In genomic region chr7:47572939-47573757, GRCh38 we compare ENCODE assay signal across 11 cellular contexts. TPM values are rescaled to one million over a fixed set of nuclear protein-coding genes. Genes with fewer than 3 reads are reported as not detected.
DNase-seq lines count a peak whose midpoint lies in the region; TF ChIP-seq lines count a peak whose summit lies in the region.
"Had no signal": no experiment of that assay in that cellular context is flagged by ENCODE, and none has a peak within 500 bp of the region (broad histone marks: within the 10 kb centered on the region; RNA-seq: fewer than 3 reads in every experiment).

No MANE protein-coding gene starts in this region.

- peak overlapping the region; percentile 32 for H3K4me2 ChIP-seq in mammary epithelial cell (ENCODE audit: insufficient read depth, low read depth, low read length)
- no peak overlapping the region for H3K4me2 ChIP-seq in mesenchymal stem cell (ENCODE audit: low read length, poor library complexity, severe bottlenecking)

- peak overlapping the region; percentile 99 for H2BK120ac ChIP-seq in mesenchymal stem cell (ENCODE audit: low read depth, low read length)

- peak overlapping the region; percentile 82 to 87 for H3K18ac ChIP-seq in mesenchymal stem cell (ENCODE audit: low read depth in 1 of 2, low read length in 2 of 2)

- H3K79me1 ChIP-seq in mesenchymal stem cell (replicated peaks; ENCODE audit: low read length, poor library complexity, severe bottlenecking), result peaks cover 17% of the 10 kb centered on the region

- dilution Hi-C loops in mammary epithelial cell (cut with HindIII; ENCODE audit: low sequenced_read_pairs), result no loop called here

- H3K23ac ChIP-seq in mesenchymal stem cell (ENCODE audit: low read length in 2 of 2), result no peak overlapping the region

- peak overlapping the region; percentile 89 for H4K8ac ChIP-seq in mesenchymal stem cell (ENCODE audit: low read length)

- H3K4me1 ChIP-seq in mammary epithelial cell (ENCODE audit: insufficient read depth, low read length) (peaks cover 60% of the 10 kb centered on the region), mesenchymal stem cell (ENCODE audit: control insufficient read depth, insufficient read depth, low read depth, low read length) (peaks cover 42% of the 10 kb centered on the region), subcutaneous abdominal adipose tissue (ENCODE audit: control insufficient read depth in 5 of 5, insufficient read depth in 5 of 5, low read length in 5 of 5) (peaks cover 41 to 91% (median 84%) of the 10 kb centered on the region in 5 donors)

- peak overlapping the region; percentile 70 for H2BK15ac ChIP-seq in mesenchymal stem cell (ENCODE audit: low read depth, poor library complexity, severe bottlenecking)

- H3K4me3 Mint-ChIP-seq in IgD-negative memory B cell, result peak overlapping the region in 1 of 4 donors; percentile 54

- peak overlapping the region; percentile 27 to 64 for H3K4ac ChIP-seq in mesenchymal stem cell (ENCODE audit: low read depth in 1 of 2, low read length in 2 of 2)

- H3K27me3 ChIP-seq in mammary epithelial cell (ENCODE audit: insufficient read depth, low read length) (no peaks in the 10 kb centered on the region), mesenchymal stem cell (ENCODE audit: control insufficient read depth in 1 of 2, insufficient read depth in 1 of 2, low read length in 2 of 2) (peaks cover 0 to 4% of the 10 kb centered on the region in 2 experiments), subcutaneous abdominal adipose tissue (ENCODE audit: control insufficient read depth in 5 of 5, insufficient read depth in 4 of 5, low read length in 5 of 5) (no peaks in the 10 kb centered on the region)

- in situ Hi-C loops in mammary epithelial cell (cut with MboI; ENCODE audit: low sequenced_read_pairs in 2 of 2), result no loop called here

- intact Hi-C loops in mammary epithelial cell (cut with micrococcal nuclease), result loop anchor here (5.0 kb wide), 3 partner anchors 131 to 306 kb away; no protein-coding TSS in a partner anchor

- peaks cover 54% of the 10 kb centered on the region for H3K79me2 ChIP-seq in mammary epithelial cell (ENCODE audit: insufficient read depth, low read length)

- H3K4me3 ChIP-seq in mammary epithelial cell (replicated peaks in 1 of 3; ENCODE audit: insufficient read depth in 1 of 3, low read depth in 2 of 3, low read length in 3 of 3), result no peak overlapping the region
- H3K4me3 ChIP-seq in mesenchymal stem cell (ENCODE audit: insufficient read depth in 1 of 2, low read depth in 1 of 2, low read length in 2 of 2), result no peak overlapping the region
- H3K4me3 ChIP-seq in subcutaneous abdominal adipose tissue (ENCODE audit: low read depth in 1 of 5, low read length in 5 of 5), result no peak overlapping the region
- H3K4me3 ChIP-seq: K562 had no signal

- H3K4me1 Mint-ChIP-seq in IgD-negative memory B cell, result peaks cover 46 to 68% (median 56%) of the 10 kb centered on the region in 3 donors

- H3K9ac ChIP-seq in mammary epithelial cell (ENCODE audit: insufficient read depth, low read length) (no peak overlapping the region), mesenchymal stem cell (ENCODE audit: low read length) (no peak overlapping the region), subcutaneous abdominal adipose tissue (ENCODE audit: low read length in 5 of 5) (peak overlapping the region in 1 of 5 donors; percentile 64)

- no peaks in the 10 kb centered on the region for H4K20me1 ChIP-seq in mammary epithelial cell (ENCODE audit: insufficient read depth, low read length)

- 92% methylated on average over 14 of the region's 19 CpGs for WGBS in mammary epithelial cell (ENCODE audit: low coverage, missing lambda C conversion rate)
- 76% methylated on average over 19 of the region's 19 CpGs for WGBS in mesenchymal stem cell

- no peaks in the 10 kb centered on the region for H3K36me3 Mint-ChIP-seq in IgD-negative memory B cell

- H3K14ac ChIP-seq in mesenchymal stem cell (ENCODE audit: low read length in 2 of 2), result peak overlapping the region; percentile 25 to 68

- peak overlapping the region; percentile 67 for H2BK5ac ChIP-seq in mesenchymal stem cell (ENCODE audit: low read depth, low read length, poor library complexity, severe bottlenecking)

- H2AFZ ChIP-seq in mammary epithelial cell (ENCODE audit: low read depth, low read length) (no peak overlapping the region), mesenchymal stem cell (ENCODE audit: low read depth, low read length) (no peak overlapping the region)

- H3K9me3 ChIP-seq in mammary epithelial cell (replicated peaks; ENCODE audit: insufficient read depth, low read length), result no peaks in the 10 kb centered on the region
- no peaks in the 10 kb centered on the region for H3K9me3 ChIP-seq in mesenchymal stem cell (ENCODE audit: control insufficient read depth, low read length)
- H3K9me3 ChIP-seq in subcutaneous abdominal adipose tissue (ENCODE audit: control insufficient read depth in 5 of 5, low read length in 5 of 5), result no peaks in the 10 kb centered on the region

- H3K27ac Mint-ChIP-seq in IgD-negative memory B cell, result peak overlapping the region in 2 of 3 donors; percentile 73 to 91

- CTCF ChIA-PET in mammary epithelial cell (lab: Charles Lee; ENCODE audit: low non-redundant PET), result no interaction called here

- no TSS peak for BruUV-seq in mammary epithelial cell (replicated peaks; lab: Mats Ljungman, UMichigan)

- peak overlapping the region; percentile 97 for H4K91ac ChIP-seq in mesenchymal stem cell (ENCODE audit: low read length)

- peak overlapping the region; percentile 38 to 98 for H2BK12ac ChIP-seq in mesenchymal stem cell (ENCODE audit: low read length in 2 of 2)

- H3K36me3 ChIP-seq in mammary epithelial cell (ENCODE audit: insufficient read depth, low read length) (no peaks in the 10 kb centered on the region), mesenchymal stem cell (ENCODE audit: control insufficient read depth in 1 of 2, insufficient read depth in 2 of 2, low read depth in 1 of 2, low read length in 2 of 2) (peaks cover 0 to 22% of the 10 kb centered on the region in 2 experiments), subcutaneous abdominal adipose tissue (ENCODE audit: control insufficient read depth in 5 of 5, insufficient read depth in 5 of 5, low read length in 5 of 5) (peaks cover 0 to 5% (median 0%) of the 10 kb centered on the region in 5 donors)

- no peak for TF ChIP-seq CTCF in mammary epithelial cell (conservative IDR thresholded peaks at IDR 0.05 in 1 of 2, IDR thresholded peaks at IDR 0.05 in 1 of 2; ENCODE audit: extremely low read depth in 1 of 2, insufficient read depth in 1 of 2, low read depth in 1 of 2, low read length in 2 of 2)

- peak overlapping the region; percentile 88 for H2AK5ac ChIP-seq in mesenchymal stem cell (ENCODE audit: low read length, severe bottlenecking)

- no peak overlapping the region for H3K27ac ChIP-seq in mammary epithelial cell (ENCODE audit: insufficient read depth, low read depth, low read length)
- peak overlapping the region; percentile 87 for H3K27ac ChIP-seq in mesenchymal stem cell (ENCODE audit: low read length, poor library complexity, severe bottlenecking)
- peak overlapping the region; percentile 83 for H3K27ac ChIP-seq in subcutaneous abdominal adipose tissue (ENCODE audit: low read depth, low read length)

- DNase-seq in mammary epithelial cell, result no peak
- DNase-seq in mesenchymal stem cell, result no peak
- no peak for DNase-seq in AG20443 (ENCODE audit: low spot score)
- no peak for DNase-seq in NCI-H82 treated with DMSO at 0.1 percent for 48 hours (lab: John Stamatoyannopoulos, UW; ENCODE audit: unreplicated experiment)
- no peak for DNase-seq in effector CD4-positive, alpha-beta T cell
- DNase-seq in 8988T, result no peak
- DNase-seq: NCI-H446; stimulated activated CD4-positive, alpha-beta T cell treated with anti-CD3 and anti-CD28 coated beads, Interleukin-2, amount 100 ng/mL, for 24 hours had no signal

- H3K9me3 Mint-ChIP-seq in IgD-negative memory B cell, result no peaks in the 10 kb centered on the region

- no peaks in the 10 kb centered on the region for H3K27me3 Mint-ChIP-seq in IgD-negative memory B cell

RNA-seq across cellular contexts. Expression of gene TNS3, which starts 8.8 kb away (rescaled TPM):
- polyA plus RNA-seq in IgD-negative memory B cell (12.5 TPM), mammary epithelial cell (12.9 TPM)
- 10 to 100 TPM; 15.0 to 43.5 TPM for total RNA-seq in mammary epithelial cell
- polyA minus RNA-seq in mammary epithelial cell, result 27.8 TPM
- polyA plus RNA-seq in mesenchymal stem cell (2013, experiment 1 of 2), result 142 TPM
- 136 TPM for polyA plus RNA-seq in mesenchymal stem cell (2013, experiment 2 of 2)
- polyA plus RNA-seq: K562 had no signal
